Comparison of ENCODE assay signal across 8 cellular contexts in genomic region chr20:59495894-59496510, GRCh38.
DNase-seq lines count a peak whose midpoint lies in the region; ATAC-seq, FAIRE-seq and TF ChIP-seq lines count a peak whose summit lies in the region.

No MANE protein-coding gene starts in this region.

- H3K27me3 Mint-ChIP-seq in activated naive CD4-positive, alpha-beta T cell treated with anti-CD3 and anti-CD28 coated beads for 36 hours (ENCODE audit: low read depth), result peaks cover 10% of the 10 kb centered on the region

- peak; percentile 73 for DNase-seq in GM10266 (ENCODE audit: extremely low spot score)
- DNase-seq in NAMALWA (ENCODE audit: low spot score), result peak; percentile 81
- peak; percentile 25 for DNase-seq in SKM-1 (lab: John Stamatoyannopoulos, UW; ENCODE audit: unreplicated experiment)
- DNase-seq in activated naive CD4-positive, alpha-beta T cell treated with anti-CD3 and anti-CD28 coated beads for 36 hours, result peak; percentile 77
- DNase-seq in glomerular visceral epithelial cell (ENCODE audit: extremely low spot score), result peak; percentile 65
- DNase-seq in posterior cingulate gyrus, result peak; percentile 57 to 96 (median 78)
- DNase-seq in urothelium cell line (ENCODE audit: low spot score), result peak; percentile 90

- intact Hi-C loops in activated naive CD4-positive, alpha-beta T cell treated with anti-CD3 and anti-CD28 coated beads for 36 hours (cut with micrococcal nuclease), result loop anchor here (2.0 kb wide), 2 partner anchors 409 to 625 kb away; no protein-coding TSS in a partner anchor
- intact Hi-C loops in posterior cingulate gyrus (cut with DNase I), result loop anchor here (2.0 to 10.0 kb wide), 2 partner anchors 271 to 629 kb away; no protein-coding TSS in a partner anchor

- CTCF ChIA-PET in activated naive CD4-positive, alpha-beta T cell treated with anti-CD3 and anti-CD28 coated beads for 36 hours (lab: Charles Lee), result interaction anchor here (0.5 to 2.6 kb wide), 18 partner anchors 9 to 408 kb away, joined by 3 to 18 read pairs (median 4); no protein-coding TSS in a partner anchor

- peaks cover 6% of the 10 kb centered on the region for H3K9me3 Mint-ChIP-seq in activated naive CD4-positive, alpha-beta T cell treated with anti-CD3 and anti-CD28 coated beads for 36 hours

- TF ChIP-seq CTCF in GM10266 (IDR thresholded peaks at IDR 0.05; ENCODE audit: control insufficient read depth, insufficient read depth, low read depth, missing control alignments), result peak; percentile 87

- no peaks in the 10 kb centered on the region for H3K36me3 Mint-ChIP-seq in activated naive CD4-positive, alpha-beta T cell treated with anti-CD3 and anti-CD28 coated beads for 36 hours (ENCODE audit: low read depth)

- ATAC-seq in GM21390 (IDR thresholded peaks at IDR 0.05; ENCODE audit: unreplicated experiment), result no peak

- H3K27ac Mint-ChIP-seq in activated naive CD4-positive, alpha-beta T cell treated with anti-CD3 and anti-CD28 coated beads for 36 hours, result no peak overlapping the region

- H3K4me1 Mint-ChIP-seq in activated naive CD4-positive, alpha-beta T cell treated with anti-CD3 and anti-CD28 coated beads for 36 hours (ENCODE audit: low read depth), result no peaks in the 10 kb centered on the region

- FAIRE-seq in urothelium cell line (lab: Jason Lieb, UNC), result peak; percentile 93

- H3K4me3 Mint-ChIP-seq in activated naive CD4-positive, alpha-beta T cell treated with anti-CD3 and anti-CD28 coated beads for 36 hours, result no peak overlapping the region

Comparison
In these comparisons a context has a peak if more than half of its experiments do, and no peak if none do; other contexts are left out.
1. DNase-seq: peak in every context shown above with its lines; median percentile 90 in urothelium cell line; 81 in NAMALWA; 78 in posterior cingulate gyrus; 77 in activated naive CD4-positive, alpha-beta T cell treated with anti-CD3 and anti-CD28 coated beads for 36 hours; 73 in GM10266; 65 in glomerular visceral epithelial cell; 25 in SKM-1.